17 cellular contexts compared by ENCODE assay signal in the genomic region with DNA sequence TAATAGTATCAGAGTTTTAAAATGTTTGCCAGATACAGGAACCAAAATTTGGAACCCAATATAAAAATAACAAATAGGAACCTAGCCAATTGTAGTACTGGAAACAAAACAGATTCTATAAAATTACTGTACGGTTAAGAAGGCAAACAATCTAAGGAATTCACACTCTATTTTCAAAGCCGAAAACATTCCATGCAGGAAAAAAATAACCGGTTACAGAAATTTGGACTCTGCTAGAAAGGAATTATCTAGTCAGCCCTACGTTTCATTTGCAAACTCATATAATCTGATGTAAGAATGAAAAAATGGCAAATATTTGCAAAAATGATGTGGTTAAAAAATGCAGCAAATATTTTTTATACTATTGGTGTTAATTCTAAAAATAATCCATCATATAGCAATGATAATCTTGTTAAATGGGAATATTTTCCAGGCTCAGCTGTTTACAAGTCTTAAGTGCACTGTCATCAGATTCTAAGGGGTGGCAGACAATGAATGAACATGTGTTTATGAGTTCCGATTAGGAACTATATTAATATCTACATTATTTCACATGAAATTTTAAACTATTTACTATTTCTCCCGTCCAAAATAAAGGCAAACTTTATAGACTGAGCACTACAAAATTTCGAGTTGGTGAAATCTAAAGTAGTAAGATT. TPM values are rescaled to one million over a fixed set of nuclear protein-coding genes. Genes with fewer than 3 reads are reported as not detected.
A peak's percentile ranks its signal among the peaks of the same experiment; 100 is the strongest.
DNase-seq lines count a peak whose midpoint lies in the region; ATAC-seq, FAIRE-seq and TF ChIP-seq lines count a peak whose summit lies in the region.
"Had no signal": no experiment of that assay in that cellular context is flagged by ENCODE, and none has a peak within 500 bp of the region (broad histone marks: within the 10 kb centered on the region; RNA-seq: fewer than 3 reads in every experiment).

No MANE protein-coding gene starts in this region.

- DNase-seq in A549 (ENCODE audit: low read depth in 1 of 2, low spot score in 1 of 2): no peak
- DNase-seq in GM19239 (ENCODE audit: insufficient read length, low spot score): no peak
- no peak for DNase-seq in K562 (ENCODE audit: extremely low read depth in 1 of 4, low spot score in 3 of 4)
- DNase-seq in fibroblast of the aortic adventitia (ENCODE audit: low read depth): peak; percentile 40
- DNase-seq in lower lobe of right lung: no peak
- DNase-seq in stomach: no peak
- DNase-seq in foreskin keratinocyte: no peak
- DNase-seq: CD8-positive, alpha-beta memory T cell; H7; KBM-7; NCI-H1092; NCI-H226; NCI-H69; PC-3 had no signal

- POLR2A ChIA-PET in A549 (lab: Yijun Ruan, JAX): no interaction called here
- POLR2A ChIA-PET in K562 (lab: Yijun Ruan, JAX): no interaction called here

- H3K4me3 ChIP-seq in A549 (no peak overlapping the region), K562 (no peak overlapping the region), fibroblast of the aortic adventitia (ENCODE audit: low read depth, low read length) (no peak overlapping the region), lower lobe of right lung (no peak overlapping the region), stomach (no peak overlapping the region)

- FAIRE-seq in A549 (lab: Jason Lieb, UNC) (peak; percentile 23), GM19239 (lab: Jason Lieb, UNC) (peak; percentile 23), K562 (lab: Jason Lieb, UNC) (no peak)
- FAIRE-seq: A204.1, HTR-8/SVneo had no signal

- TF ChIP-seq CTCF in A549 (IDR thresholded peaks at IDR 0.05) (no peak), K562 (IDR thresholded peaks at IDR 0.05 in 2 of 3, conservative IDR thresholded peaks at IDR 0.05 in 1 of 3; ENCODE audit: insufficient read depth in 2 of 3, low read depth in 1 of 3, low read length in 3 of 3) (no peak), fibroblast of the aortic adventitia (IDR thresholded peaks at IDR 0.05; ENCODE audit: insufficient read depth, low read length) (no peak), lower lobe of right lung (IDR thresholded peaks at IDR 0.05) (no peak), stomach (IDR thresholded peaks at IDR 0.05) (no peak), foreskin keratinocyte (conservative IDR thresholded peaks at IDR 0.05) (no peak)

- in situ Hi-C loops in K562 (cut with MboI): no loop called here

- H3K4me2 ChIP-seq in A549 (peak overlapping the region; percentile 22), K562 (ENCODE audit: insufficient read depth, low read length) (no peak overlapping the region)

- ATAC-seq in A549: no peak
- ATAC-seq in K562: no peak
- ATAC-seq in lower lobe of right lung: no peak
- ATAC-seq in foreskin keratinocyte: no peak
- no peak for ATAC-seq in HG03045 (IDR thresholded peaks at IDR 0.05; ENCODE audit: unreplicated experiment)
- ATAC-seq: PC-3 had no signal

- no peak for TF ChIP-seq EP300 in A549 (IDR thresholded peaks at IDR 0.05)
- no peak for TF ChIP-seq EP300 in K562 (IDR thresholded peaks at IDR 0.05; ENCODE audit: low read length)
- TF ChIP-seq EP300 in stomach (IDR thresholded peaks at IDR 0.05): no peak

- intact Hi-C loops in K562 (cut with micrococcal nuclease): no loop called here
- intact Hi-C loops in lower lobe of right lung (cut with DNase I): no loop called here
- intact Hi-C loops in stomach (cut with DNase I; ENCODE audit: low total_unique reads): no loop called here

- WGBS in A549 (ENCODE audit: missing lambda C conversion rate): 51% methylated on average over 7 of the region's 7 CpGs
- WGBS in K562 (ENCODE audit: insufficient coverage, low coverage, missing lambda C conversion rate): 72% methylated on average over 7 of the region's 7 CpGs
- WGBS in stomach, 5 donors: 69 to 86% (median 79%) methylated on average over 7 of the region's 7 CpGs

- no peak overlapping the region for H3K27ac ChIP-seq in A549
- no peak overlapping the region for H3K27ac ChIP-seq in K562 (ENCODE audit: extremely low read depth, low read depth, low read length)
- H3K27ac ChIP-seq in lower lobe of right lung: no peak overlapping the region
- H3K27ac ChIP-seq in stomach: no peak overlapping the region
- no peak overlapping the region for H3K27ac ChIP-seq in foreskin keratinocyte

- peaks cover 78% of the 10 kb centered on the region for H3K4me1 ChIP-seq in A549
- no peaks in the 10 kb centered on the region for H3K4me1 ChIP-seq in K562 (replicated peaks in 1 of 2; ENCODE audit: control insufficient read depth in 2 of 2, insufficient read depth in 2 of 2, low read length in 2 of 2)
- H3K4me1 ChIP-seq in lower lobe of right lung: no peaks in the 10 kb centered on the region
- no peaks in the 10 kb centered on the region for H3K4me1 ChIP-seq in stomach
- H3K4me1 ChIP-seq in foreskin keratinocyte: no peaks in the 10 kb centered on the region

- TF ChIP-seq POLR2A in A549 (IDR thresholded peaks at IDR 0.05; ENCODE audit: low read length) (no peak), K562 (conservative IDR thresholded peaks at IDR 0.05) (no peak), stomach (IDR thresholded peaks at IDR 0.05) (no peak)

- peaks cover 4% of the 10 kb centered on the region; the same call in 2 of the 3 replicates for H3K36me3 ChIP-seq in K562 (ENCODE audit: control insufficient read depth, insufficient read depth, low read length)
- H3K36me3 ChIP-seq in lower lobe of right lung: no peaks in the 10 kb centered on the region
- H3K36me3 ChIP-seq in stomach: peaks cover 0 to 16% (median 8%) of the 10 kb centered on the region in 4 donors

- H3K9me3 ChIP-seq in A549 (no peaks in the 10 kb centered on the region), K562 (replicated peaks; ENCODE audit: control insufficient read depth, insufficient read depth, low read depth, low read length) (no peaks in the 10 kb centered on the region), lower lobe of right lung (peaks cover 3% of the 10 kb centered on the region), stomach (peaks cover 0 to 4% (median 0%) of the 10 kb centered on the region in 4 donors)

- no TSS peak for BruUV-seq in K562 (replicated peaks; lab: Mats Ljungman, UMichigan)

- no peaks in the 10 kb centered on the region for H3K27me3 ChIP-seq in K562 (ENCODE audit: control insufficient read depth in 2 of 2, insufficient read depth in 2 of 2, low read length in 2 of 2)
- no peaks in the 10 kb centered on the region for H3K27me3 ChIP-seq in lower lobe of right lung (ENCODE audit: low read depth)
- no peaks in the 10 kb centered on the region for H3K27me3 ChIP-seq in stomach
- no peaks in the 10 kb centered on the region for H3K27me3 ChIP-seq in foreskin keratinocyte

- H3K9me1 ChIP-seq in K562 (ENCODE audit: control insufficient read depth, insufficient read depth, low read length): no peaks in the 10 kb centered on the region

- no peaks in the 10 kb centered on the region for H4K20me1 ChIP-seq in K562 (replicated peaks; ENCODE audit: control insufficient read depth, insufficient read depth, low read length)

- no peak overlapping the region for H3K9ac ChIP-seq in K562 (ENCODE audit: insufficient read depth in 1 of 2, low read depth in 2 of 2, low read length in 2 of 2)

- CTCF ChIA-PET in A549 (lab: Yijun Ruan, JAX): interaction anchor here (1.2 kb wide), 1 partner anchor 151 kb away, joined by 3 read pairs; no protein-coding TSS in a partner anchor
- CTCF ChIA-PET in K562 (lab: Yijun Ruan, JAX; ENCODE audit: low intra/inter-chr PET ratio): no interaction called here

- no peaks in the 10 kb centered on the region for H3K79me2 ChIP-seq in K562 (ENCODE audit: control insufficient read depth, insufficient read depth, low read length)

- TF ChIP-seq RAD21 in A549 (conservative IDR thresholded peaks at IDR 0.05 in 1 of 2, IDR thresholded peaks at IDR 0.05 in 1 of 2): no peak
- no peak for TF ChIP-seq RAD21 in K562 (CRISPR knock-in tag; conservative IDR thresholded peaks at IDR 0.05 in 1 of 2, IDR thresholded peaks at IDR 0.05 in 1 of 2)

- H2AFZ ChIP-seq in K562 (ENCODE audit: low read depth, low read length): no peak overlapping the region

TF ChIP-seq in A549, 52 proteins besides CTCF, POLR2A, EP300 and RAD21:
- TF ChIP-seq MAFK (IDR thresholded peaks at IDR 0.05; ENCODE audit: partially characterized antibody) (peak; percentile 88), ZSCAN20 (CRISPR knock-in tag; IDR thresholded peaks at IDR 0.05) (no peak)
TF ChIP-seq in A549: peak in this region for 1.

TF ChIP-seq in K562, 482 proteins besides CTCF, POLR2A, EP300 and RAD21:
- peak; percentile 25; the same call in 1 of the 2 replicates for TF ChIP-seq ZNF316 (IDR thresholded peaks at IDR 0.05)
- no peak for TF ChIP-seq BACH1 (tag; IDR thresholded peaks at IDR 0.05)

RNA-seq across cellular contexts. Expression of a gene that starts 58.1 kb away (rescaled TPM):
- polyA plus RNA-seq in A549 (2011; rRNA removed) (582 and 623 TPM in 2 replicates), A549 (2017; fragmentation: RNase III; extraction: RNeasy Plus Mini Kit Qiagen cat#74134 plus additional on column Dnase treatment) (266 to 276 TPM (median 272 TPM) in 3 replicates), K562 (2011; rRNA removed) (10.4 and 11.0 TPM in 2 replicates), K562 (2014; fragmentation: Illumina TruSeq; extraction: Trizol) (5.8 and 7.4 TPM in 2 replicates), K562 (2014; fragmentation: Nextera tagmentation; extraction: Ambion mirVana) (1 to 10 TPM; 2.7 to 4.1 TPM), K562 (2014; rRNA removed) (5.9 and 8.5 TPM in 2 replicates), stomach (1 to 10 TPM; 2.3 to 3.8 (median 3.4) TPM), foreskin keratinocyte (84.0 and 93.4 TPM in 2 replicates)
- polyA plus RNA-seq in A549 (2012; cell fraction: cytosol; rRNA removed): 93.1 and 105 TPM in 2 replicates
- polyA plus RNA-seq in A549 (2012; cell fraction: nucleus; rRNA removed): 87.3 and 98.2 TPM in 2 replicates
- 413 and 418 TPM in 2 replicates for polyA minus RNA-seq in A549 (2011; rRNA and poly(A)+ RNA removed)
- 20.6 and 37.4 TPM in 2 replicates for total RNA-seq in K562 (2011; cell fraction: chromatin; rRNA removed; ENCODE audit: low replicate concordance)
- total RNA-seq in K562 (2011; cell fraction: nucleolus; rRNA removed): 16.2 and 19.3 TPM in 2 replicates
- 28.5 and 39.2 TPM in 2 replicates for total RNA-seq in K562 (2011; cell fraction: nucleoplasm; rRNA removed)
- total RNA-seq in K562 (2014; rRNA removed) (5.1 and 6.1 TPM in 2 replicates), K562 (2014; rRNA removed; fragmentation: Illumina TruSeq; extraction: Trizol) (11.3 TPM in 2 replicates), K562 (2015; rRNA removed; fragmentation: Illumina TruSeq; extraction: Trizol) (9.8 and 14.6 TPM in 2 replicates), K562 (2021) (9.6 and 10.0 TPM in 2 replicates), fibroblast of the aortic adventitia (ENCODE audit: low replicate concordance) (124 and 370 TPM in 2 replicates), lower lobe of right lung (36.5 TPM), stomach (10 to 100 TPM; 27.7 to 77.1 (median 40.8) TPM), foreskin keratinocyte (397 and 472 TPM in 2 replicates)
- polyA plus RNA-seq in K562 (2011; cell fraction: cytosol; rRNA removed): 3.4 and 3.6 TPM in 2 replicates
- 18.3 and 20.6 TPM in 2 replicates for polyA plus RNA-seq in K562 (2011; cell fraction: nucleus; rRNA removed)
- 3.5 and 5.6 TPM in 2 replicates for polyA plus RNA-seq in K562 (2012)
- 24.1 and 32.7 TPM in 2 replicates for polyA minus RNA-seq in K562 (2011; rRNA and poly(A)+ RNA removed)
- polyA minus RNA-seq in K562 (2011; cell fraction: cytosol; rRNA and poly(A)+ RNA removed): 7.6 and 7.8 TPM in 2 replicates
- 18.8 and 27.7 TPM in 2 replicates for polyA minus RNA-seq in K562 (2011; cell fraction: nucleus; rRNA and poly(A)+ RNA removed)
